In the genomic region with DNA sequence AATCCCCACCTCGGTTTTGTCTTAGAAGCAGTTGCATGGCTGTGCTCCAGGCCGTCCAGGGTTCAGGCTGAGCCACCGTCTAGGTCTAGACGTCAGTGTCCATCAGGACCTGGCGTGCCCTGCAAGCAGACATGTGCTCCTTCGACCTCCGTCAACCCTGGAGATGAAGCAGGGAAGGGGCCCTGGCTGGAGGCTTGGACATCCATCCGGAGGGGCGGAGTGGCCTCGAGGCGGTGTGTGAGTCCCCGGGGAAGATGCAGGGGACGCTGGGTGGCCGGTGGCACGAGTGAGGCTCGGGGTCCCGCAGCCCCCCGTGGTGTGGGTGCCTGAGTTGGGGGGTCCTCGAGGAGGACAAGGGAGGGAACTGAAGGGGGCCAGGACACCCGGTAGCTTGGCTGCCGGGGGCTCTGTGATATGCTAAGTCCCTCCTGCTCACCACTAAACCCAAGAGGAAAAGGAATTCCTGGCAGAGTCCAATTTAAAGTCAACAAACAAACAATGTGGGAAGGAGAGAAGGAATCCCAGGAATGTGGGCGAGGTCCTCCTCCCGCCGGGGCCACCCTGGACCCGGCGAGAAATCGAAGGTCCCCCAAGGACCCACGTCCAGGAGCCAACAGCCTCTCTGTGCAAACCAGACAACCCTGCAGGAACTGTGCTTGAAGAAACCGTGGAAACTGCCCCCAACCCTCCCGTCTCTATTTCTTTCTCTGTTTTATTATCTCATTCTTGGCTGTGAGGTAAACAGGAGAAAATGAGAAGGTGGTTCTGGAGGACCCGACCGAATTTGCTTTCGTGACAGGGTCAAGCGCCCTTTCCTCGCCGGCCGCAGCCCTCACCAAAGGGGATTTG, we compare ENCODE assay signal across 8 cellular contexts. TPM values are rescaled to one million over a fixed set of nuclear protein-coding genes. Genes with fewer than 3 reads are reported as not detected.
DNase-seq lines count a peak whose midpoint lies in the region; ATAC-seq and TF ChIP-seq lines count a peak whose summit lies in the region.

No MANE protein-coding gene starts in this region.

- no peaks in the 10 kb centered on the region for H3K4me1 ChIP-seq in adrenal gland (replicated peaks in 1 of 2)
- peaks cover 0 to 14% of the 10 kb centered on the region in 2 donors for H3K4me1 ChIP-seq in right atrium auricular region

- no peak for TF ChIP-seq CTCF in adrenal gland (IDR thresholded peaks at IDR 0.05)
- TF ChIP-seq CTCF in right atrium auricular region (IDR thresholded peaks at IDR 0.05) = no peak

- H3K27ac Mint-ChIP-seq in stimulated activated naive B cell treated with anti-CD40 and anti-IgM and Interleukin-4, amounts not matched to agents 10 μg/mL and 1 μg/mL and 100 μg/mL, for 72 hours = no peak overlapping the region

- H3K27ac ChIP-seq in adrenal gland (peak overlapping the region in 3 of 5 donors; percentile 60 to 85 (median 68)), right atrium auricular region (peak overlapping the region in 1 of 2 donors; percentile 53)

- H3K4me3 ChIP-seq in adrenal gland (peak overlapping the region in 1 of 4 donors; percentile 39), right atrium auricular region (peak overlapping the region; percentile 25 to 44)

- peaks cover 0 to 32% of the 10 kb centered on the region in 2 donors for H3K27me3 Mint-ChIP-seq in stimulated activated naive B cell treated with anti-CD40 and anti-IgM and Interleukin-4, amounts not matched to agents 10 μg/mL and 1 μg/mL and 100 μg/mL, for 72 hours

- WGBS in adrenal gland, 4 donors = 41 to 52% (median 45%) methylated on average over 33 to 37 of the region's 37 CpGs

- no peaks in the 10 kb centered on the region for H3K36me3 ChIP-seq in adrenal gland (replicated peaks in 1 of 2)
- no peaks in the 10 kb centered on the region for H3K36me3 ChIP-seq in right atrium auricular region

- H3K4me3 Mint-ChIP-seq in stimulated activated naive B cell treated with anti-CD40 and anti-IgM and Interleukin-4, amounts not matched to agents 10 μg/mL and 1 μg/mL and 100 μg/mL, for 72 hours = no peak overlapping the region

- no peaks in the 10 kb centered on the region for H3K4me1 Mint-ChIP-seq in stimulated activated naive B cell treated with anti-CD40 and anti-IgM and Interleukin-4, amounts not matched to agents 10 μg/mL and 1 μg/mL and 100 μg/mL, for 72 hours

- intact Hi-C loops in adrenal gland (cut with DNase I) = no loop called here

- H3K36me3 Mint-ChIP-seq in stimulated activated naive B cell treated with anti-CD40 and anti-IgM and Interleukin-4, amounts not matched to agents 10 μg/mL and 1 μg/mL and 100 μg/mL, for 72 hours = no peaks in the 10 kb centered on the region

- DNase-seq in GM04503 (ENCODE audit: low read depth) (peak; percentile 70), adrenal gland (peak in 1 of 7 donors; percentile 44), right atrium auricular region (ENCODE audit: low spot score) (no peak), renal cortical epithelial cell (ENCODE audit: low read depth) (peak; percentile 86), SKM-1 treated with dmso at 0.1 percent for 144 hours (lab: John Stamatoyannopoulos, UW; ENCODE audit: unreplicated experiment) (no peak)
- no peak for DNase-seq in stimulated activated naive B cell treated with anti-CD40 and anti-IgM and Interleukin-4, amounts not matched to agents 10 μg/mL and 1 μg/mL and 100 μg/mL, for 72 hours

- no peak for ATAC-seq in GM18520 (IDR thresholded peaks at IDR 0.05; ENCODE audit: unreplicated experiment)
- no peak for ATAC-seq in stimulated activated naive B cell treated with anti-CD40 and anti-IgM and Interleukin-4, amounts not matched to agents 10 μg/mL and 1 μg/mL and 100 μg/mL, for 72 hours (replicated peaks)
- ATAC-seq in GM21360 (IDR thresholded peaks at IDR 0.05; ENCODE audit: unreplicated experiment) = no peak

- H3K9me3 ChIP-seq in adrenal gland (replicated peaks in 1 of 3) = no peaks in the 10 kb centered on the region
- no peaks in the 10 kb centered on the region for H3K9me3 ChIP-seq in right atrium auricular region

- no peak for TF ChIP-seq POLR2A in adrenal gland (IDR thresholded peaks at IDR 0.05)

- peaks cover 0 to 2% of the 10 kb centered on the region in 2 donors for H3K9me3 Mint-ChIP-seq in stimulated activated naive B cell treated with anti-CD40 and anti-IgM and Interleukin-4, amounts not matched to agents 10 μg/mL and 1 μg/mL and 100 μg/mL, for 72 hours

- H3K27me3 ChIP-seq in adrenal gland (no peaks in the 10 kb centered on the region), right atrium auricular region (no peaks in the 10 kb centered on the region)

RNA-seq across cellular contexts. Expression of a gene that starts 14.8 kb away (rescaled TPM):
- total RNA-seq in adrenal gland (100 to 1,000 TPM; 135 to 236 (median 194) TPM), right atrium auricular region (10 to 100 TPM; 49.4 to 73.9 TPM), renal cortical epithelial cell (67.7 and 134 TPM in 2 replicates)
- 100 to 1,000 TPM; 108 to 146 (median 128) TPM for polyA plus RNA-seq in adrenal gland

RNA-seq across cellular contexts. Expression of a gene that starts 31.5 kb away (rescaled TPM):
- under 1 TPM in 3 of 8 donors, not detected in 5; 0.11 to 0.43 (median 0.18) TPM for total RNA-seq in adrenal gland
- under 1 TPM in 2 of 3 donors, not detected in 1; 0.08 to 0.10 TPM for polyA plus RNA-seq in adrenal gland
- total RNA-seq in right atrium auricular region = 1 to 10 TPM in 1 of 2 donors, under 1 TPM in 1; 0.96 to 1.5 TPM
- total RNA-seq in renal cortical epithelial cell = 6.2 and 48.4 TPM in 2 replicates

RNA-seq across cellular contexts. Expression of a gene that starts 39.3 kb away (rescaled TPM):
- total RNA-seq in adrenal gland = under 1 TPM in 2 of 8 donors, not detected in 6; 0.14 to 0.32 TPM
- under 1 TPM in 2 of 3 donors, not detected in 1; 0.08 to 0.10 TPM for polyA plus RNA-seq in adrenal gland
- not detected for total RNA-seq in right atrium auricular region
- 0.50 and 0.87 TPM in 2 replicates for total RNA-seq in renal cortical epithelial cell

RNA-seq across cellular contexts. Expression of a gene that starts 45.2 kb away (rescaled TPM):
- total RNA-seq in adrenal gland (under 1 TPM in 4 of 8 donors, not detected in 4; 0.23 to 0.87 (median 0.40) TPM), right atrium auricular region (not detected), renal cortical epithelial cell (not detected in 2 replicates)
- polyA plus RNA-seq in adrenal gland = 1 to 10 TPM in 1 of 3 donors, under 1 TPM in 1, not detected in 1; 0.30 to 1.1 TPM

RNA-seq across cellular contexts. Expression of a gene that starts 58.4 kb away (rescaled TPM):
- total RNA-seq in adrenal gland (under 1 TPM in 1 of 8 donors, not detected in 7; 0.32 TPM), right atrium auricular region (not detected), renal cortical epithelial cell (not detected in 2 replicates)
- polyA plus RNA-seq in adrenal gland = under 1 TPM in 2 of 3 donors, not detected in 1; 0.20 to 0.40 TPM

Comparison
In these comparisons a context has a peak if more than half of its experiments do, and no peak if none do; other contexts are left out.
1. DNase-seq: peak in GM04503 (single experiment) and renal cortical epithelial cell (single experiment); none in right atrium auricular region (single experiment), stimulated activated naive B cell treated with anti-CD40 and anti-IgM and Interleukin-4, amounts not matched to agents 10 μg/mL and 1 μg/mL and 100 μg/mL, for 72 hours (single experiment) and SKM-1 treated with dmso at 0.1 percent for 144 hours (single experiment).